In genomic region chr17:81333626-81334368, GRCh38 we compare ENCODE assay signal across 17 cellular contexts.
"Had no signal": no experiment of that assay in that cellular context is flagged by ENCODE, and none has a peak within 500 bp of the region (broad histone marks: within the 10 kb centered on the region; RNA-seq: fewer than 3 reads in every experiment).

No MANE protein-coding gene starts in this region.

- H3K4me2 ChIP-seq: smooth muscle cell had no signal

- DNase-seq: activated CD4-positive, alpha-beta memory T cell treated with anti-CD3 and anti-CD28 coated beads, Interleukin-2, amount 10 ng/mL, durations not matched to agents 7 days and 5 days; activated CD4-positive, alpha-beta T cell treated with anti-CD3 and anti-CD28 coated beads for 4 hours; activated CD8-positive, alpha-beta memory T cell treated with anti-CD3 and anti-CD28 coated beads, Interleukin-2, amount 10 ng/mL, durations not matched to agents 7 days and 5 days; activated naive CD4-positive, alpha-beta T cell treated with Interleukin-2 at 50 U/mL for 16 hours; brain microvascular endothelial cell; central memory CD4-positive, alpha-beta T cell; foreskin keratinocyte; naive B cell; stimulated activated CD4-positive, alpha-beta T cell treated with anti-CD3 and anti-CD28 coated beads, Interleukin-4, amount 100 ng/mL, for 1 hour had no signal

- H3K27ac ChIP-seq: brain microvascular endothelial cell, coronary artery, foreskin keratinocyte, left lung, prostate gland, thoracic aorta had no signal

- H3K4me3 ChIP-seq: coronary artery, mucosa of descending colon, prostate gland, smooth muscle cell, thoracic aorta had no signal

- ATAC-seq: activated CD8-positive, alpha-beta memory T cell treated with anti-CD3 and anti-CD28 coated beads, Interleukin-2, amount 10 ng/mL, durations not matched to agents 7 days and 5 days; foreskin keratinocyte; left lung; mucosa of descending colon had no signal

- FAIRE-seq: TTC549, urothelium cell line had no signal

- H3K36me3 ChIP-seq: brain microvascular endothelial cell, left lung, prostate gland, thoracic aorta had no signal

- H3K9me3 ChIP-seq: left lung, mucosa of descending colon, prostate gland, thoracic aorta had no signal
